ENCODE assay signal across 12 cellular contexts in the genomic region with DNA sequence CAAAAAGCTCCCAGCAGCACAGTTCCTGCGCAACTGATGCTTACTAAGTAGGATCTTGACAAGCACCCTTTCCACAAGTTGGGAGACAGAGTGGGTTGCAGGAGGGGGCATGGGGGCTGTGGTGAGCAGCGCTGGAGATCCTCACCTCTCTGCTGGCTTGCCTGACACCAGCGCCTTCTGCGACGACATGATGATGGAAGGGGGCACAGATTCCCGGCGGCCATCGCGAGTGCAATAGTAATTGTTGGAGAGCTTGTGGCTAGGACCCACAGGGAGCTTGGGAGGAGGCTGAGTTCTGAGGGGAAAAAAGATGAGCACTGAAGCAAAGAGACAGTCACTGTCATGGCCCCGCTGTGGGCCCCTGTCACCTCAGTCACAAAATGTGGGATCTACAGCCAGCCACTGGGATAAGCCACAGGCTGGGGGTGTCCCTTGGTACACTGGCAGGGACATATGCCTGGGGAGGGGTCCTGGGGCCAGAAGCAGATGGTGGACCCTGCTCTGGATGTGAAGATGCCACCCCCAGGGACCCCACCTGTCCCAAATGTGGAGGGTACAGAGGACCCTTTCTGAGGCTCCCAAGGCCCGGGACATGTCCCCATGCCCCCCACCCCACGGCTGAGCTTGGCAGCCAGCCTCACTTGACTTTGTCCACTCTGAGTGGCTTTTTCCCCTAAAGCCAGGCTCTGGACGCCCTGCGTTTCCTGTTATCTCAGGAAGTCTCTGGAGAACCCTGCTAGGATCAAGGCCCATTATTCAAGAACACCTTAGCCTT. TPM values are rescaled to one million over a fixed set of nuclear protein-coding genes. Genes with fewer than 3 reads are reported as not detected.
DNase-seq lines count a peak whose midpoint lies in the region; ATAC-seq and TF ChIP-seq lines count a peak whose summit lies in the region.
"Had no signal": no experiment of that assay in that cellular context is flagged by ENCODE, and none has a peak within 500 bp of the region (broad histone marks: within the 10 kb centered on the region; RNA-seq: fewer than 3 reads in every experiment).

No MANE protein-coding gene starts in this region.

- no peak overlapping the region for H2BK20ac ChIP-seq in H9 (ENCODE audit: low read depth, low read length, poor library complexity, severe bottlenecking)

- no peak overlapping the region for H2AK5ac ChIP-seq in H9 (ENCODE audit: insufficient read length, low read length)

- H2BK15ac ChIP-seq in H9 (ENCODE audit: low read depth, low read length) = no peak overlapping the region

- H3K9me3 ChIP-seq in H9 (ENCODE audit: control insufficient read depth, low read depth, low read length) (no peaks in the 10 kb centered on the region), breast epithelium (no peaks in the 10 kb centered on the region)
- H3K9me3 ChIP-seq: sigmoid colon, tibial artery had no signal

- peak overlapping the region in 1 of 2 experiments; percentile 44; a peak in 1 of 5 replicates for H3K4me3 Mint-ChIP-seq in H9
- H3K4me3 Mint-ChIP-seq in activated naive CD8-positive, alpha-beta T cell treated with anti-CD3 and anti-CD28 coated beads, Interleukin-2, amount 10 ng/mL, durations not matched to agents 7 days and 5 days = no peak overlapping the region
- H3K4me3 Mint-ChIP-seq: activated CD8-positive, alpha-beta T cell treated with anti-CD3 and anti-CD28 coated beads, Interleukin-2, amount 10 ng/mL, durations not matched to agents 7 days and 5 days had no signal

- WGBS in H9 (ENCODE audit: extremely low coverage, insufficient read length, low lambda C conversion rate) = no CpG with 5 or more reads among the region's 14 CpGs

- no peak overlapping the region for H2BK5ac ChIP-seq in H9 (ENCODE audit: insufficient read length, low read length)

- H3K27me3 ChIP-seq in H9 (ENCODE audit: insufficient read depth, low read length) (no peaks in the 10 kb centered on the region), breast epithelium (no peaks in the 10 kb centered on the region)
- H3K27me3 ChIP-seq: sigmoid colon, tibial artery had no signal

- H4K5ac ChIP-seq in H9 (ENCODE audit: insufficient read length, low read depth, low read length) = no peak overlapping the region

- intact Hi-C loops in breast epithelium (cut with DNase I; ENCODE audit: low total_unique reads) = no loop called here

- no peak overlapping the region for H4K8ac ChIP-seq in H9 (replicated peaks; ENCODE audit: insufficient read length, low read depth, low read length)

- no peak overlapping the region for H3K18ac ChIP-seq in H9 (ENCODE audit: insufficient read length, low read depth, low read length)

- no peaks in the 10 kb centered on the region for H3K79me1 ChIP-seq in H9 (ENCODE audit: insufficient read depth, low read depth, low read length, poor library complexity, severe bottlenecking)

- TF ChIP-seq POLR2A in breast epithelium (IDR thresholded peaks at IDR 0.05) = no peak

- no peak overlapping the region for H2BK120ac ChIP-seq in H9 (ENCODE audit: low read depth, low read length, poor library complexity, severe bottlenecking)

- H4K91ac ChIP-seq in H9 (ENCODE audit: insufficient read length, low read depth, low read length) = no peak overlapping the region

- no peak overlapping the region for H3K4ac ChIP-seq in H9 (ENCODE audit: low read depth, low read length)

- no peak for TF ChIP-seq CTCF in H9 (conservative IDR thresholded peaks at IDR 0.05)
- TF ChIP-seq CTCF in breast epithelium (IDR thresholded peaks at IDR 0.05) = no peak

- POLR2A ChIA-PET in activated naive CD8-positive, alpha-beta T cell treated with anti-CD3 and anti-CD28 coated beads, Interleukin-2, amount 10 ng/mL, durations not matched to agents 7 days and 5 days (lab: Charles Lee) = interaction anchor here (1.6 kb wide), 1 partner anchor 18 kb away, joined by 4 read pairs; no protein-coding TSS in a partner anchor

- peaks cover 6% of the 10 kb centered on the region for H3K23me2 ChIP-seq in H9 (ENCODE audit: insufficient read length, low read depth, low read length, poor library complexity, severe bottlenecking)

- H3K4me2 ChIP-seq in H9 (ENCODE audit: insufficient read depth, insufficient read length, low read length) = no peak overlapping the region

- H3K56ac ChIP-seq in H9 (ENCODE audit: insufficient read length, low read depth, low read length) = no peak overlapping the region

- H3K23ac ChIP-seq in H9 (ENCODE audit: insufficient read length, low read depth, low read length) = no peak overlapping the region

- no peak overlapping the region for H3K9ac ChIP-seq in H9 (ENCODE audit: extremely low read depth, insufficient read length, low read length)

- H3K4me1 Mint-ChIP-seq in H9 = peaks cover 15 to 17% of the 10 kb centered on the region in 2 experiments
- peaks cover 18% of the 10 kb centered on the region for H3K4me1 Mint-ChIP-seq in activated naive CD8-positive, alpha-beta T cell treated with anti-CD3 and anti-CD28 coated beads, Interleukin-2, amount 10 ng/mL, durations not matched to agents 7 days and 5 days

- H3T11ph ChIP-seq in H9 (ENCODE audit: low read length) = no peak overlapping the region

- H3K79me2 ChIP-seq in H9 (ENCODE audit: insufficient read depth, low read length) = peaks cover under 1% of the 10 kb centered on the region; the same call in 1 of the 2 replicates

- peaks cover 19 to 40% (median 37%) of the 10 kb centered on the region in 3 experiments for H3K36me3 Mint-ChIP-seq in H9 (ENCODE audit: insufficient read depth in 1 of 3, low read depth in 3 of 3)
- H3K36me3 Mint-ChIP-seq in activated naive CD8-positive, alpha-beta T cell treated with anti-CD3 and anti-CD28 coated beads, Interleukin-2, amount 10 ng/mL, durations not matched to agents 7 days and 5 days = peaks cover 7% of the 10 kb centered on the region

- H3K4me1 ChIP-seq in H9 (ENCODE audit: insufficient read depth, low read length) = no peaks in the 10 kb centered on the region; the same call in 1 of the 2 replicates
- peaks cover 0 to 6% of the 10 kb centered on the region in 2 donors for H3K4me1 ChIP-seq in breast epithelium

- H3K27ac Mint-ChIP-seq in H9 = peak overlapping the region in 2 of 3 experiments; percentile 73 to 93; a peak in 4 of 7 replicates
- peak overlapping the region; percentile 56 for H3K27ac Mint-ChIP-seq in activated naive CD8-positive, alpha-beta T cell treated with anti-CD3 and anti-CD28 coated beads, Interleukin-2, amount 10 ng/mL, durations not matched to agents 7 days and 5 days
- H3K27ac Mint-ChIP-seq: activated T-helper 2 cell treated with anti-CD3 and anti-CD28 coated beads, Interferon-gamma antibody, Interleukin-2, Interleukin-4, amounts not matched to agents 10 μg/mL and 5 μg/mL and 100 μg/mL, durations not matched to agents 14 hours and 24 hours and 36 hours had no signal

- no peaks in the 10 kb centered on the region; a peak in 1 of 5 replicates for H3K9me3 Mint-ChIP-seq in H9
- no peaks in the 10 kb centered on the region for H3K9me3 Mint-ChIP-seq in activated naive CD8-positive, alpha-beta T cell treated with anti-CD3 and anti-CD28 coated beads, Interleukin-2, amount 10 ng/mL, durations not matched to agents 7 days and 5 days
- H3K9me3 Mint-ChIP-seq: activated T-helper 2 cell treated with anti-CD3 and anti-CD28 coated beads, Interferon-gamma antibody, Interleukin-2, Interleukin-4, amounts not matched to agents 10 μg/mL and 5 μg/mL and 100 μg/mL, durations not matched to agents 14 hours and 24 hours and 36 hours had no signal

- no peaks in the 10 kb centered on the region for H4K20me1 ChIP-seq in H9 (ENCODE audit: control insufficient read depth, insufficient read depth, insufficient read length)

- H3K4me3 ChIP-seq in breast epithelium = no peak overlapping the region
- H3K4me3 ChIP-seq: sigmoid colon, tibial artery had no signal

- H3K27me3 Mint-ChIP-seq in H9 (ENCODE audit: low read depth) = no peaks in the 10 kb centered on the region
- H3K27me3 Mint-ChIP-seq in activated naive CD8-positive, alpha-beta T cell treated with anti-CD3 and anti-CD28 coated beads, Interleukin-2, amount 10 ng/mL, durations not matched to agents 7 days and 5 days = no peaks in the 10 kb centered on the region

- H3K14ac ChIP-seq in H9 (ENCODE audit: insufficient read depth, low read length) = no peak overlapping the region

- DNase-seq in H9 = no peak
- DNase-seq in activated naive CD8-positive, alpha-beta T cell treated with anti-CD3 and anti-CD28 coated beads, Interleukin-2, amount 10 ng/mL, durations not matched to agents 7 days and 5 days = no peak
- no peak for DNase-seq in breast epithelium (ENCODE audit: low spot score in 2 of 2)
- no peak for DNase-seq in central memory CD4-positive, alpha-beta T cell
- DNase-seq: activated CD8-positive, alpha-beta T cell treated with anti-CD3 and anti-CD28 coated beads, Interleukin-2, amount 10 ng/mL, durations not matched to agents 7 days and 5 days; NCI-H1930; NCI-H510A treated with DMSO at 0.1 percent for 48 hours; sigmoid colon; stimulated activated CD4-positive, alpha-beta T cell treated with anti-CD3 and anti-CD28 coated beads, Interleukin-4, amount 100 ng/mL, for 1 hour; tibial artery had no signal

- H2BK12ac ChIP-seq in H9 (ENCODE audit: insufficient read length, low read depth, low read length) = no peak overlapping the region

- H3K36me3 ChIP-seq in breast epithelium = no peaks in the 10 kb centered on the region

- no peak for ATAC-seq in activated naive CD8-positive, alpha-beta T cell treated with anti-CD3 and anti-CD28 coated beads, Interleukin-2, amount 10 ng/mL, durations not matched to agents 7 days and 5 days (ENCODE audit: low read depth)
- ATAC-seq: activated CD8-positive, alpha-beta T cell treated with anti-CD3 and anti-CD28 coated beads, Interleukin-2, amount 10 ng/mL, durations not matched to agents 7 days and 5 days had no signal

- H3K27ac ChIP-seq in H9 (ENCODE audit: insufficient read length, low read depth, low read length) (no peak overlapping the region), breast epithelium (no peak overlapping the region)
- H3K27ac ChIP-seq: epithelial cell of prostate, sigmoid colon, tibial artery had no signal

- H2AFZ ChIP-seq in H9 (ENCODE audit: low read length) = no peak overlapping the region

RNA-seq across cellular contexts. Expression of a gene that starts 4.6 kb away (rescaled TPM):
- 70.7 and 73.0 TPM in 2 replicates for total RNA-seq in H9 (2021)
- 10 to 100 TPM; 53.8 to 59.0 TPM for total RNA-seq in activated naive CD8-positive, alpha-beta T cell treated with anti-CD3 and anti-CD28 coated beads, Interleukin-2, amount 10 ng/mL, durations not matched to agents 7 days and 5 days
- total RNA-seq in breast epithelium = 10 to 100 TPM; 23.2 to 27.5 (median 25.8) TPM

RNA-seq across cellular contexts. Expression of a gene that starts 4.8 kb away (rescaled TPM):
- total RNA-seq in H9 (2021) (1,885 and 1,988 TPM in 2 replicates), breast epithelium (1,000 to 10,000 TPM in 1 of 3 donors, 100 to 1,000 TPM in 2; 676 to 1,337 (median 789) TPM)
- 1,000 to 10,000 TPM; 1,838 to 1,917 TPM for total RNA-seq in activated naive CD8-positive, alpha-beta T cell treated with anti-CD3 and anti-CD28 coated beads, Interleukin-2, amount 10 ng/mL, durations not matched to agents 7 days and 5 days

RNA-seq across cellular contexts. Expression of a gene that starts 8.4 kb away (rescaled TPM):
- total RNA-seq in H9 (2021) (68.1 and 72.1 TPM in 2 replicates), breast epithelium (10 to 100 TPM; 26.9 to 98.6 (median 30.9) TPM)
- total RNA-seq in activated naive CD8-positive, alpha-beta T cell treated with anti-CD3 and anti-CD28 coated beads, Interleukin-2, amount 10 ng/mL, durations not matched to agents 7 days and 5 days = 10 to 100 TPM; 36.1 to 38.4 TPM

RNA-seq across cellular contexts. Expression of a gene that starts 26.5 kb away (rescaled TPM):
- total RNA-seq in H9 (2021) (5.3 and 7.7 TPM in 2 replicates), breast epithelium (10 to 100 TPM in 1 of 3 donors, 1 to 10 TPM in 2; 5.6 to 26.2 (median 7.8) TPM)
- 1 to 10 TPM; 4.5 to 4.8 TPM for total RNA-seq in activated naive CD8-positive, alpha-beta T cell treated with anti-CD3 and anti-CD28 coated beads, Interleukin-2, amount 10 ng/mL, durations not matched to agents 7 days and 5 days

RNA-seq across cellular contexts. Expression of a gene that starts 47.4 kb away (rescaled TPM):
- total RNA-seq in H9 (2021) (1.9 and 2.5 TPM in 2 replicates), breast epithelium (100 to 1,000 TPM in 2 of 3 donors, 10 to 100 TPM in 1; 90.9 to 186 (median 118) TPM)
- under 1 TPM in 1 of 2 experiments, not detected in 1; 0.64 TPM for total RNA-seq in activated naive CD8-positive, alpha-beta T cell treated with anti-CD3 and anti-CD28 coated beads, Interleukin-2, amount 10 ng/mL, durations not matched to agents 7 days and 5 days
- total RNA-seq: activated CD8-positive, alpha-beta T cell treated with anti-CD3 and anti-CD28 coated beads, Interleukin-2, amount 10 ng/mL, durations not matched to agents 7 days and 5 days had no signal
